ENCODE assay signal across 2 cellular contexts in genomic region chr7:36937754-36938551, GRCh38.
TF ChIP-seq lines count a peak whose summit lies in the region.

No MANE protein-coding gene starts in this region.

TF ChIP-seq in SK-N-SH, 30 proteins besides CTCF, POLR2A, EP300 and RAD21 (continued from another document):
- no peak for TF ChIP-seq USF1 (IDR thresholded peaks at IDR 0.05; ENCODE audit: borderline replicate concordance, low read depth)
- no peak for TF ChIP-seq RCOR1 (IDR thresholded peaks at IDR 0.05; ENCODE audit: low read length)
- no peak for TF ChIP-seq CHD2 (IDR thresholded peaks at IDR 0.05; ENCODE audit: low read length, partially characterized antibody)
- no peak for TF ChIP-seq RXRA (IDR thresholded peaks at IDR 0.05; ENCODE audit: borderline replicate concordance, low read depth)
- TF ChIP-seq ZBTB33 (IDR thresholded peaks at IDR 0.05; ENCODE audit: borderline replicate concordance, low read depth): no peak
- no peak for TF ChIP-seq USF2 (IDR thresholded peaks at IDR 0.05; ENCODE audit: borderline replicate concordance, low read depth, low read length)
- no peak for TF ChIP-seq FOXJ3 (CRISPR knock-in tag; IDR thresholded peaks at IDR 0.05)
- no peak for TF ChIP-seq SIN3A (IDR thresholded peaks at IDR 0.05; ENCODE audit: borderline replicate concordance, low read depth, low read length)
- TF ChIP-seq FOXM1 (IDR thresholded peaks at IDR 0.05; ENCODE audit: low read depth): no peak
- TF ChIP-seq TEAD4 (IDR thresholded peaks at IDR 0.05; ENCODE audit: borderline replicate concordance, insufficient read depth): no peak
- TF ChIP-seq GABPA (IDR thresholded peaks at IDR 0.05; ENCODE audit: low read depth): no peak
- TF ChIP-seq MEF2A (IDR thresholded peaks at IDR 0.05; ENCODE audit: borderline replicate concordance, low read depth): no peak

TF ChIP-seq in SK-N-SH treated with all-trans-retinoic acid at 6 μM for 48 hours, 23 proteins besides CTCF, POLR2A, EP300 and RAD21 (continued from another document):
- TF ChIP-seq TSHZ2 (CRISPR knock-in tag; IDR thresholded peaks at IDR 0.05) (no peak), CSDC2 (CRISPR knock-in tag; IDR thresholded peaks at IDR 0.05) (no peak), ZNF70 (CRISPR knock-in tag; IDR thresholded peaks at IDR 0.05) (no peak), PPARA (CRISPR knock-in tag; IDR thresholded peaks at IDR 0.05; ENCODE audit: borderline replicate concordance) (no peak), ZNF565 (CRISPR knock-in tag; conservative IDR thresholded peaks at IDR 0.05; ENCODE audit: low read depth) (no peak), TCF4 (CRISPR knock-in tag; IDR thresholded peaks at IDR 0.05; ENCODE audit: borderline replicate concordance) (no peak), ISL1 (CRISPR knock-in tag; IDR thresholded peaks at IDR 0.05) (no peak), CSRNP3 (CRISPR knock-in tag; IDR thresholded peaks at IDR 0.05) (no peak), GLIS3 (CRISPR knock-in tag; IDR thresholded peaks at IDR 0.05) (no peak), CREB5 (CRISPR knock-in tag; IDR thresholded peaks at IDR 0.05; ENCODE audit: low read depth) (no peak), POU6F1 (CRISPR knock-in tag; IDR thresholded peaks at IDR 0.05; ENCODE audit: borderline replicate concordance, low read depth) (no peak), SNAI2 (CRISPR knock-in tag; IDR thresholded peaks at IDR 0.05) (no peak), TOX (CRISPR knock-in tag; IDR thresholded peaks at IDR 0.05; ENCODE audit: borderline replicate concordance) (no peak), ZFP30 (CRISPR knock-in tag; IDR thresholded peaks at IDR 0.05) (no peak), ESRRG (CRISPR knock-in tag; IDR thresholded peaks at IDR 0.05) (no peak)
